In the genomic region with DNA sequence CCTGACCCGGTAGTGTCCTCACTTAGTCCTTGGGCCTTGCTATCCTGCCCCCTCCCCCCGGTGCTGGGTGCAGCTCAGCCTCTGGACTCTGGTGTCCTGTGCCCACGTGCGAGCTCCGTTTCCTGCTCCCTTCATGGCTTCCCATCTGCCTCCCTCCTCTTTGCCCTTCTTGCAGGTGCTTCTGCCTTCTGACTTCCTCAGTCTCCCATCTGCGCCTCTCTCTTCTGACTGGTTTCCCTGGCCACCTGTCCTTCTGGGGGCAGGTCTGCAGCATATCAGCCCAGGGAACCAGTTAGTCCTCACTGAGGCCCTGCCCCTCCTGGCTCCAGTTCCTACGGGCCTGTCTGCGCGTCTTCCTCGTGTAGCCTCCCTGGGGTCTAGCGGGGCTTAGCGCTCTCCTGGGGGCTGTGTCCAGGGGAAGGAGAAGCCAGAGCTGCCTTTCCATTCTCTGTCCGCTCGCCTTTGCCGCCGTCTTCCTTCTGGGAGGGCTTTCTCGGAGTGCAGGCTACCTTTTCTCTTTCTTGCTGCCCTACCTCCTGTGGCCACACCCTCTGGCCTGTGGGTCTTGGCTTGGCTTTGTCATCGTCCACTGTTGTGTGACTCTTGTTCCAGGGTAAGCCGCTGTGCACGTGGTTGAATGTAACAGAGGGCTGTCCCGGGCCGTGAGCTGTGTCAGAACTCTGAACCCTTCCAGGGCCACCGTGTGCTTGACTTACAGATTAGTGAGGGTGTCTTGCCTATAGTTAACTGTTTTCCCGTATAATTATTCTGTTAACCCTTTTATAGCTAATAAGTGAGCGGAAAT, we compare ENCODE assay signal across 1 cellular context.
TF ChIP-seq lines count a peak whose summit lies in the region.

No MANE protein-coding gene starts in this region.

TF ChIP-seq in liver, 16 proteins besides CTCF, POLR2A, EP300 and RAD21 (continued from another document):
- TF ChIP-seq, protein P1, sequence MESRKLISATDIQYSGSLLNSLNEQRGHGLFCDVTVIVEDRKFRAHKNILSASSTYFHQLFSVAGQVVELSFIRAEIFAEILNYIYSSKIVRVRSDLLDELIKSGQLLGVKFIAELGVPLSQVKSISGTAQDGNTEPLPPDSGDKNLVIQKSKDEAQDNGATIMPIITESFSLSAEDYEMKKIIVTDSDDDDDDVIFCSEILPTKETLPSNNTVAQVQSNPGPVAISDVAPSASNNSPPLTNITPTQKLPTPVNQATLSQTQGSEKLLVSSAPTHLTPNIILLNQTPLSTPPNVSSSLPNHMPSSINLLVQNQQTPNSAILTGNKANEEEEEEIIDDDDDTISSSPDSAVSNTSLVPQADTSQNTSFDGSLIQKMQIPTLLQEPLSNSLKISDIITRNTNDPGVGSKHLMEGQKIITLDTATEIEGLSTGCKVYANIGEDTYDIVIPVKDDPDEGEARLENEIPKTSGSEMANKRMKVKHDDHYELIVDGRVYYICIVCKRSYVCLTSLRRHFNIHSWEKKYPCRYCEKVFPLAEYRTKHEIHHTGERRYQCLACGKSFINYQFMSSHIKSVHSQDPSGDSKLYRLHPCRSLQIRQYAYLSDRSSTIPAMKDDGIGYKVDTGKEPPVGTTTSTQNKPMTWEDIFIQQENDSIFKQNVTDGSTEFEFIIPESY (IDR thresholded peaks at IDR 0.05) = peak; percentile 66
- peak; percentile 67 to 90 for TF ChIP-seq RXRA (IDR thresholded peaks at IDR 0.05)
- TF ChIP-seq, protein P2, sequence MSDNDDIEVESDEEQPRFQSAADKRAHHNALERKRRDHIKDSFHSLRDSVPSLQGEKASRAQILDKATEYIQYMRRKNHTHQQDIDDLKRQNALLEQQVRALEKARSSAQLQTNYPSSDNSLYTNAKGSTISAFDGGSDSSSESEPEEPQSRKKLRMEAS (IDR thresholded peaks at IDR 0.05) = peak; percentile 77
- peak in 1 of 2 donors; percentile 44 for TF ChIP-seq GABPA (IDR thresholded peaks at IDR 0.05 in 1 of 2, conservative IDR thresholded peaks at IDR 0.05 in 1 of 2)
- peak; percentile 43 for TF ChIP-seq HNF4G (IDR thresholded peaks at IDR 0.05)
- peak; percentile 70 for TF ChIP-seq YY1 (IDR thresholded peaks at IDR 0.05)
TF ChIP-seq in liver: peak in this region for 11.
